In the genomic region with DNA sequence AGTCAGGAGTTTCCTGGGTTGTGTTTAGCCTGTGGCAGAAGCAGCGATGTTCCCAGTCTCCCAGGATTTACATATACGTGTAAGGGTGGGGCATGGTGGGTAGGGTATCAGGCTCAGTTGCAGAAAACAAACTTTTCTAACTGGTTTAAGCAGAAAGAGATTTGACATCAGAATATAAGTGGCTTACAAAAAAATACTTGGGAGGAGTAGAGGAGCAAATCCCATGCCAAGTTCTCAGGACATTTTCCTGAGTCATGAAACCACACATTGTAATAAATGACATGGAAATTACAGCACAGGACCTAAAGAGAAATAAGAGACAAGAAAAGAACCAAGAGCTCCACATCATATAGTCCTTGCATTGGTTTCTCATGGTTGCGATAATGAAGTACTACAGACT, we compare ENCODE assay signal across 20 cellular contexts. TPM values are rescaled to one million over a fixed set of nuclear protein-coding genes. Genes with fewer than 3 reads are reported as not detected.
DNase-seq lines count a peak whose midpoint lies in the region; ATAC-seq and TF ChIP-seq lines count a peak whose summit lies in the region.
"Had no signal": no experiment of that assay in that cellular context is flagged by ENCODE, and none has a peak within 500 bp of the region (broad histone marks: within the 10 kb centered on the region; RNA-seq: fewer than 3 reads in every experiment).

No MANE protein-coding gene starts in this region.

- 0 out of 2 replicates have a peak overlapping the region, but pooled peaks have one; percentile 62 for H3K14ac ChIP-seq in IMR-90 (replicated peaks; ENCODE audit: low read depth, low read length)

- H2AK9ac ChIP-seq in IMR-90 (replicated peaks; ENCODE audit: low read depth, low read length, poor library complexity): no peak overlapping the region

- H3K9me3 Mint-ChIP-seq in stimulated activated naive CD8-positive, alpha-beta T cell treated with anti-CD3 and anti-CD28 coated beads, Interleukin-15, amount 100 ng/mL, for 72 hours: no peaks in the 10 kb centered on the region
- H3K9me3 Mint-ChIP-seq: activated B cell treated with CpG ODN at 0.5 μM for 24 hours; naive B cell; T-helper 1 cell treated with Interleukin-12 subunit alpha and Interleukin-12 subunit beta and Interleukin-4 antibody, amounts not matched to agents 30 μg/mL and 1 μg/mL, for 36 hours had no signal

- H3K9me3 ChIP-seq in IMR-90 (ENCODE audit: control insufficient read depth, insufficient read depth, low read length) (no peaks in the 10 kb centered on the region; the same call in 1 of the 2 replicates), mammary epithelial cell (replicated peaks; ENCODE audit: insufficient read depth, low read length) (no peaks in the 10 kb centered on the region)
- H3K9me3 ChIP-seq in effector memory CD4-positive, alpha-beta T cell (ENCODE audit: control insufficient read depth, low read length): no peaks in the 10 kb centered on the region
- H3K9me3 ChIP-seq: pancreas had no signal

- no peak for TF ChIP-seq RAD21 in IMR-90 (IDR thresholded peaks at IDR 0.05; ENCODE audit: low read length)

- H2BK5ac ChIP-seq in IMR-90 (ENCODE audit: low read depth, low read length, poor library complexity, severe bottlenecking): no peak overlapping the region

- H2AK5ac ChIP-seq in IMR-90 (ENCODE audit: low read depth, low read length): peak overlapping the region; percentile 12; the same call in 1 of the 2 replicates

- H4K91ac ChIP-seq in IMR-90 (ENCODE audit: insufficient read depth, low read depth, low read length): no peak overlapping the region; the same call in 1 of the 2 replicates

- no peak overlapping the region for H3K23ac ChIP-seq in IMR-90 (ENCODE audit: low read depth, low read length)

- no peak overlapping the region for H3K27ac ChIP-seq in IMR-90 (ENCODE audit: insufficient read depth, low read length)
- H3K27ac ChIP-seq in mammary epithelial cell (ENCODE audit: insufficient read depth, low read depth, low read length): no peak overlapping the region
- H3K27ac ChIP-seq in effector memory CD4-positive, alpha-beta T cell (ENCODE audit: insufficient read depth, low read length, poor library complexity, severe bottlenecking): no peak overlapping the region
- H3K27ac ChIP-seq: KMS-11, pancreas had no signal

- in situ Hi-C loops in IMR-90 (cut with MboI; ENCODE audit: low sequenced_read_pairs) (no loop called here), mammary epithelial cell (cut with MboI; ENCODE audit: low sequenced_read_pairs in 2 of 2) (no loop called here)

- H3K79me2 ChIP-seq in mammary epithelial cell (ENCODE audit: insufficient read depth, low read length): no peaks in the 10 kb centered on the region

- H3K4me3 Mint-ChIP-seq in stimulated activated naive CD8-positive, alpha-beta T cell treated with anti-CD3 and anti-CD28 coated beads, Interleukin-15, amount 100 ng/mL, for 72 hours: no peak overlapping the region
- H3K4me3 Mint-ChIP-seq: activated B cell treated with CpG ODN at 0.5 μM for 24 hours; B cell; naive B cell; T-helper 1 cell treated with Interleukin-12 subunit alpha and Interleukin-12 subunit beta and Interleukin-4 antibody, amounts not matched to agents 30 μg/mL and 1 μg/mL, for 36 hours had no signal

- ATAC-seq in IMR-90 (ENCODE audit: low read depth) (no peak), HG02571 (IDR thresholded peaks at IDR 0.05; ENCODE audit: unreplicated experiment) (no peak)
- no peak for ATAC-seq in stimulated activated naive CD8-positive, alpha-beta T cell treated with anti-CD3 and anti-CD28 coated beads, Interleukin-15, amount 100 ng/mL, for 72 hours
- ATAC-seq: pancreas had no signal

- intact Hi-C loops in IMR-90 (cut with micrococcal nuclease) (no loop called here), mammary epithelial cell (cut with micrococcal nuclease) (no loop called here)

- H4K8ac ChIP-seq in IMR-90 (ENCODE audit: low read depth in 2 of 2, low read length in 2 of 2): no peak overlapping the region

- dilution Hi-C loops in IMR-90 (cut with HindIII; ENCODE audit: low sequenced_read_pairs, unreplicated experiment) (no loop called here), mammary epithelial cell (cut with HindIII; ENCODE audit: low sequenced_read_pairs) (no loop called here)

- peaks cover 51% of the 10 kb centered on the region for H3K27me3 Mint-ChIP-seq in stimulated activated naive CD8-positive, alpha-beta T cell treated with anti-CD3 and anti-CD28 coated beads, Interleukin-15, amount 100 ng/mL, for 72 hours

- BruUV-seq in IMR-90 (replicated peaks; lab: Mats Ljungman, UMichigan): no TSS peak
- no TSS peak for BruUV-seq in mammary epithelial cell (replicated peaks; lab: Mats Ljungman, UMichigan)

- DNase-seq in Daoy (ENCODE audit: low read depth) (peak; percentile 71), IMR-90 (peak; percentile 56), mammary epithelial cell (peak; percentile 73), myocyte (ENCODE audit: low read depth) (peak; percentile 75), iPS-NIHi7 (ENCODE audit: extremely low spot score) (no peak)
- DNase-seq in effector memory CD4-positive, alpha-beta T cell: no peak
- DNase-seq in stimulated activated naive CD8-positive, alpha-beta T cell treated with anti-CD3 and anti-CD28 coated beads, Interleukin-15, amount 100 ng/mL, for 72 hours: no peak
- DNase-seq: activated B cell treated with CpG ODN at 0.5 μM for 24 hours; Calu3; naive B cell; NCI-H1092 treated with DMSO at 0.1 percent for 48 hours; NCI-H2081; NCI-H510A treated with DMSO at 0.1 percent for 48 hours; pancreas; SHP77 treated with DMSO at 0.1 percent for 48 hours; stimulated activated CD4-positive, alpha-beta T cell treated with anti-CD3 and anti-CD28 coated beads, Interleukin-4, amount 100 ng/mL, for 4 hours had no signal

- H3K36me3 ChIP-seq in IMR-90 (ENCODE audit: control insufficient read depth, insufficient read depth, low read length) (no peaks in the 10 kb centered on the region), mammary epithelial cell (ENCODE audit: insufficient read depth, low read length) (no peaks in the 10 kb centered on the region)
- H3K36me3 ChIP-seq in effector memory CD4-positive, alpha-beta T cell (ENCODE audit: control insufficient read depth, insufficient read depth, low read length): no peaks in the 10 kb centered on the region
- H3K36me3 ChIP-seq: pancreas had no signal

- H2BK15ac ChIP-seq in IMR-90 (ENCODE audit: low read depth, low read length): no peak overlapping the region; the same call in 2 of the 3 replicates

- no peak overlapping the region for H3K18ac ChIP-seq in IMR-90 (ENCODE audit: low read depth, low read length)

- no peak overlapping the region for H4K5ac ChIP-seq in IMR-90 (ENCODE audit: low read depth, low read length)

- no peak overlapping the region for H3K56ac ChIP-seq in IMR-90 (ENCODE audit: extremely low read depth, insufficient read depth, low read length)

- POLR2A ChIA-PET in IMR-90 (lab: Charles Lee; ENCODE audit: unreplicated experiment): no interaction called here

- no peaks in the 10 kb centered on the region for H4K20me1 ChIP-seq in IMR-90 (ENCODE audit: insufficient read depth, low read length)
- H4K20me1 ChIP-seq in mammary epithelial cell (ENCODE audit: insufficient read depth, low read length): no peaks in the 10 kb centered on the region

- no CpG with 5 or more reads among the region's 3 CpGs for WGBS in IMR-90 (ENCODE audit: extremely low coverage in 2 of 2, insufficient read length in 1 of 2), 2 experiments
- WGBS in mammary epithelial cell (ENCODE audit: low coverage, missing lambda C conversion rate): 62% methylated on average over 3 of the region's 3 CpGs

- H3K27me3 ChIP-seq in IMR-90 (ENCODE audit: control insufficient read depth, insufficient read depth, low read length): peaks cover 25% of the 10 kb centered on the region
- H3K27me3 ChIP-seq in mammary epithelial cell (ENCODE audit: insufficient read depth, low read length): no peaks in the 10 kb centered on the region
- H3K27me3 ChIP-seq in effector memory CD4-positive, alpha-beta T cell (replicated peaks; ENCODE audit: control insufficient read depth, insufficient read depth, low read length, poor library complexity, severe bottlenecking): no peaks in the 10 kb centered on the region
- H3K27me3 ChIP-seq: pancreas had no signal

- H3K9me1 ChIP-seq in IMR-90 (ENCODE audit: insufficient read depth, low read length): no peaks in the 10 kb centered on the region

- H2AFZ ChIP-seq in IMR-90 (replicated peaks; ENCODE audit: low read length, poor library complexity): no peak overlapping the region
- peak overlapping the region; percentile 30 for H2AFZ ChIP-seq in mammary epithelial cell (ENCODE audit: low read depth, low read length)

- H3K4me2 ChIP-seq in IMR-90 (ENCODE audit: low read depth, low read length) (no peak overlapping the region), mammary epithelial cell (ENCODE audit: insufficient read depth, low read depth, low read length) (peak overlapping the region; percentile 15)
- H3K4me2 ChIP-seq: KMS-11 had no signal

- TF ChIP-seq CTCF in IMR-90 (conservative IDR thresholded peaks at IDR 0.05; ENCODE audit: low read depth, low read length): no peak
- TF ChIP-seq CTCF in mammary epithelial cell (conservative IDR thresholded peaks at IDR 0.05 in 1 of 2, IDR thresholded peaks at IDR 0.05 in 1 of 2; ENCODE audit: extremely low read depth in 1 of 2, insufficient read depth in 1 of 2, low read depth in 1 of 2, low read length in 2 of 2): no peak

- H3K9ac ChIP-seq in IMR-90 (ENCODE audit: low read depth, low read length) (no peak overlapping the region), mammary epithelial cell (ENCODE audit: insufficient read depth, low read length) (no peak overlapping the region)
- H3K9ac ChIP-seq: KMS-11 had no signal

- no peaks in the 10 kb centered on the region for H3K4me1 Mint-ChIP-seq in stimulated activated naive CD8-positive, alpha-beta T cell treated with anti-CD3 and anti-CD28 coated beads, Interleukin-15, amount 100 ng/mL, for 72 hours
- H3K4me1 Mint-ChIP-seq: activated B cell treated with CpG ODN at 0.5 μM for 24 hours, B cell, naive B cell had no signal

- peak overlapping the region; percentile 44; the same call in 1 of the 2 replicates for H2BK20ac ChIP-seq in IMR-90 (ENCODE audit: low read depth, low read length)

- H3K4ac ChIP-seq in IMR-90 (ENCODE audit: low read depth, low read length): no peak overlapping the region

- no peak for TF ChIP-seq POLR2A in IMR-90 (IDR thresholded peaks at IDR 0.05; ENCODE audit: low read depth, low read length)

- no peak overlapping the region for H3K27ac Mint-ChIP-seq in stimulated activated naive CD8-positive, alpha-beta T cell treated with anti-CD3 and anti-CD28 coated beads, Interleukin-15, amount 100 ng/mL, for 72 hours
- H3K27ac Mint-ChIP-seq: activated B cell treated with CpG ODN at 0.5 μM for 24 hours; B cell; naive B cell; T-helper 1 cell treated with Interleukin-12 subunit alpha and Interleukin-12 subunit beta and Interleukin-4 antibody, amounts not matched to agents 30 μg/mL and 1 μg/mL, for 36 hours had no signal

- peak overlapping the region; percentile 35 for H2BK120ac ChIP-seq in IMR-90 (ENCODE audit: low read depth, low read length)

- H3K79me1 ChIP-seq in IMR-90 (ENCODE audit: low read depth in 1 of 2, low read length in 2 of 2): no peaks in the 10 kb centered on the region

- H3K4me1 ChIP-seq in IMR-90 (ENCODE audit: control insufficient read depth, insufficient read depth, low read length) (peaks cover 2% of the 10 kb centered on the region), mammary epithelial cell (ENCODE audit: insufficient read depth, low read length) (peaks cover 28% of the 10 kb centered on the region)
- H3K4me1 ChIP-seq in effector memory CD4-positive, alpha-beta T cell (ENCODE audit: control insufficient read depth, insufficient read depth, low read length, poor library complexity, severe bottlenecking): no peaks in the 10 kb centered on the region
- H3K4me1 ChIP-seq: pancreas had no signal

- H3K4me3 ChIP-seq in IMR-90 (ENCODE audit: insufficient read depth, low read depth, low read length) (no peak overlapping the region), mammary epithelial cell (replicated peaks in 1 of 3; ENCODE audit: insufficient read depth in 1 of 3, low read depth in 2 of 3, low read length in 3 of 3) (no peak overlapping the region)
- H3K4me3 ChIP-seq in effector memory CD4-positive, alpha-beta T cell (ENCODE audit: insufficient read depth, low read depth, low read length, poor library complexity, severe bottlenecking): no peak overlapping the region
- H3K4me3 ChIP-seq: pancreas had no signal

- CTCF ChIA-PET in IMR-90 (lab: Yijun Ruan, JAX) (no interaction called here), mammary epithelial cell (lab: Charles Lee; ENCODE audit: low non-redundant PET) (no interaction called here)

RNA-seq across cellular contexts. Expression of gene FRMD4A, which starts 26.2 kb away (rescaled TPM):
- 20.2 and 300 TPM in 2 replicates for total RNA-seq in Daoy (2014; rRNA removed; shearing (Covaris generic))
- total RNA-seq in IMR-90 (2012; rRNA removed) (27.5 and 30.3 TPM in 2 replicates), mammary epithelial cell (10 to 100 TPM in 1 of 2 donors, 1 to 10 TPM in 1; 4.7 to 27.1 TPM), myocyte (23.0 and 34.6 TPM in 2 replicates)
- polyA plus RNA-seq in IMR-90 (2012; rRNA removed) (68.8 and 80.6 TPM in 2 replicates), mammary epithelial cell (27.6 TPM)
- 53.9 and 85.1 TPM in 2 replicates for polyA plus RNA-seq in IMR-90 (2012; cell fraction: cytosol; rRNA removed)
- polyA plus RNA-seq in IMR-90 (2012; cell fraction: nucleus; rRNA removed; ENCODE audit: low replicate concordance): 185 and 283 TPM in 2 replicates
- 55.2 TPM for polyA minus RNA-seq in mammary epithelial cell
- 19.7 TPM for polyA plus RNA-seq in myocyte (2012)

Comparison
In these comparisons a context has a peak if more than half of its experiments do, and no peak if none do; other contexts are left out.
1. DNase-seq: peak in Daoy (single experiment), IMR-90 (single experiment), mammary epithelial cell (single experiment) and myocyte (single experiment); none in iPS-NIHi7 (single experiment), effector memory CD4-positive, alpha-beta T cell (0 of 3) and stimulated activated naive CD8-positive, alpha-beta T cell treated with anti-CD3 and anti-CD28 coated beads, Interleukin-15, amount 100 ng/mL, for 72 hours (0 of 2).